Comparison of ENCODE assay signal across 8 cellular contexts in the genomic region with DNA sequence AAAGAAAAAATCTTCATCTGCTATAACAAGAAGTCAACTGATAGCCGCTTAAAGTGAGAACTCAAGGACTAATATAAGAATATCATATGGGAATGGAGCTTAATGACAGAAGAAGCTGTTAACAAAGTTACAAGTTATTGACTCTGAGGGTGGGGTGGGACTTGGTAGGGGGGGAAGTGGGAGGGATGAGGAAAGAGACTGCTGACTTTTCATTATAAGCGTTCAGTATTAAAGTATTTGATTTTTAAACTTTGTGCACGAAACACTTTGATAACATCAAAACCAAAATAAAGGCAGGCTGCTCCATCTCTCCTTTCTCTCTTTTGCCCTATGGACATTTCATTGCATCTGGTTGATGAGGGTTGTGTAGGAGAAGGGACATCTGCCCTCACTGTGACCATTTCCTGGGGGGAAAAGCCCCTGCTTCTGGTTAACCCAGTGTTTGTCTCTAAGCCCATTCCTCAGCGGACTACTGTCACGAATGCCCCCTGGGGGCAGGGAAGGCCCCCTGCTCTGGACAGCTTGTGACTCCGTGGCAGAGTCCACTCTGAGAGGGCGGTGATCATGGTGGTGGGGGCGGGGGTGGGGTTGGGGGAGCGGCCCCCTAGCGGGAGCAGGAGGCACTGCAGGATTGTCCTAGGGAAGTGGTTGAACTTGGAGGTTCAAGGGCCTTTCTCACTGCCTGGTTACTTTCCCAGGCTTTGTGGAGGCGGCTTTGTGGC. TPM values are rescaled to one million over a fixed set of nuclear protein-coding genes. Genes with fewer than 3 reads are reported as not detected.
DNase-seq lines count a peak whose midpoint lies in the region; ATAC-seq, FAIRE-seq and TF ChIP-seq lines count a peak whose summit lies in the region.

No MANE protein-coding gene starts in this region.

- H2AFZ ChIP-seq in SU-DHL-6 (ENCODE audit: low read depth, low read length, severe bottlenecking): no peak overlapping the region

- TF ChIP-seq POLR2A in GM18505 (IDR thresholded peaks at IDR 0.05; ENCODE audit: borderline replicate concordance, extremely low read depth, insufficient read depth, insufficient read length): no peak

- no peaks in the 10 kb centered on the region for H3K27me3 ChIP-seq in BE2C
- no peaks in the 10 kb centered on the region for H3K27me3 ChIP-seq in SU-DHL-6 (ENCODE audit: low read length)

- H3K9me2 ChIP-seq in SU-DHL-6 (replicated peaks; ENCODE audit: insufficient read depth, low read length): no peaks in the 10 kb centered on the region

- H3K36me3 ChIP-seq in BE2C: no peaks in the 10 kb centered on the region
- no peaks in the 10 kb centered on the region for H3K36me3 ChIP-seq in SU-DHL-6 (ENCODE audit: low read length)

- H3K4me3 ChIP-seq in BE2C (ENCODE audit: low read depth, low read length) (no peak overlapping the region), SU-DHL-6 (ENCODE audit: insufficient read depth, low read length, poor library complexity, severe bottlenecking) (no peak overlapping the region)

- DNase-seq in BE2C (no peak), GM19239 (ENCODE audit: insufficient read length, low spot score) (peak; percentile 50), iris pigment epithelial cell (ENCODE audit: low read depth) (peak; percentile 25), anterior cingulate cortex (lab: John Stamatoyannopoulos, UW) (no peak), GDM1 (lab: John Stamatoyannopoulos, UW) (no peak), C1 segment of cervical spinal cord (lab: John Stamatoyannopoulos, UW) (no peak)

- H3K4me1 ChIP-seq in BE2C: no peaks in the 10 kb centered on the region; the same call in 1 of the 2 replicates

- no peaks in the 10 kb centered on the region for H3K79me2 ChIP-seq in SU-DHL-6 (ENCODE audit: insufficient read depth, low read length)

- no peak overlapping the region for H3K27ac ChIP-seq in SU-DHL-6 (ENCODE audit: low read depth, low read length)

- H3K9me3 ChIP-seq in BE2C (no peaks in the 10 kb centered on the region), SU-DHL-6 (ENCODE audit: insufficient read depth, low read length) (no peaks in the 10 kb centered on the region)

- no peaks in the 10 kb centered on the region for H4K20me1 ChIP-seq in SU-DHL-6 (ENCODE audit: low read depth, low read length)

- no peak for ATAC-seq in GM18505 (IDR thresholded peaks at IDR 0.05; ENCODE audit: unreplicated experiment)

- TF ChIP-seq CTCF in BE2C (IDR thresholded peaks at IDR 0.05; ENCODE audit: low read depth, low read length) (peak; percentile 52), SU-DHL-6 (IDR thresholded peaks at IDR 0.05; ENCODE audit: insufficient read depth, low read length, poor library complexity, severe bottlenecking) (peak; percentile 17)

- no peaks in the 10 kb centered on the region for H3F3A ChIP-seq in SU-DHL-6 (ENCODE audit: insufficient read depth)

- H3K9ac ChIP-seq in SU-DHL-6 (ENCODE audit: low read length): no peak overlapping the region

- H3K4me2 ChIP-seq in SU-DHL-6 (ENCODE audit: low read depth, low read length, poor library complexity, severe bottlenecking): no peak overlapping the region

- FAIRE-seq in GM19239 (lab: Jason Lieb, UNC): no peak

RNA-seq across cellular contexts. Expression of gene SLC13A4, which starts 17.4 kb away (rescaled TPM):
- 0.45 TPM for polyA plus RNA-seq in BE2C (2012; ENCODE audit: insufficient read depth, insufficient read length, low read depth)

RNA-seq across cellular contexts. Expression of gene FAM180A, which starts 38.0 kb away (rescaled TPM):
- not detected for polyA plus RNA-seq in BE2C (2012; ENCODE audit: insufficient read depth, insufficient read length, low read depth)

RNA-seq across cellular contexts. Expression of gene STMP1, which starts 48.3 kb away (rescaled TPM):
- 63.2 TPM for polyA plus RNA-seq in BE2C (2012; ENCODE audit: insufficient read depth, insufficient read length, low read depth)

Comparison
In these comparisons a context has a peak if more than half of its experiments do, and no peak if none do; other contexts are left out.
1. DNase-seq: peak in GM19239 (single experiment) and iris pigment epithelial cell (single experiment); none in BE2C (single experiment), anterior cingulate cortex (0 of 58), GDM1 (single experiment) and C1 segment of cervical spinal cord (0 of 14).